1 cellular context compared by ENCODE assay signal in the genomic region with DNA sequence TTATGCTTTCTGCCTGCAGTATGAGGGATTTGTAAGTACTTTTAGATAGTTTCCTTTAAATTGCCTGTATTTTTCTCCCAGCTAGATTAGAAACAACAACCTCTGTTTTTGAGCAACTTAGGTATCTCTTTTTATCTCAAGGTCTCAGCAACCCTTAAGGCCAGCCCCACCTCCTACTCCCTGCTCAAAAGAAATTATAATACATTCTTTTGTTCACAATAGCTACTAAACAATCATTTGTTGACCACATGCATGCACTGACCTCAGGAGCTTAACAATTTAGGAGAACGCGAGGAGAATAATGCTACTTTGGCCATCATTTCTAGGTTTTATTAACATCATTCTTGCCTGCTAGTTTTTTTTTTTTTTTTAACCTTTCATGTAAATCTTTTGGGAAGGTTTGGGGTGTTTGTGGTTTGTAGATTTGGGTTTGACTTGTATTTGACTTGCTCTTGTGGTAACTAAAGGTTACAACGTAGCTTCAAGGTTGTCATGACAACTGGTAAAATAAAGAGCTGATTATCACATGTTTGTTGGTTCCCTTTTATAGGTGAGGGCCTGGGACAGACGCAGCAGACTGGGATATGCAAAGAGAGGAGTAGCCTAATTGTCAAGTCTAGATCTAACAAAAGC.
TF ChIP-seq lines count a peak whose summit lies in the region.

No MANE protein-coding gene starts in this region.

TF ChIP-seq in H1, 55 proteins besides CTCF, POLR2A, EP300 and RAD21 (continued from another document):
- TF ChIP-seq SIN3A (conservative IDR thresholded peaks at IDR 0.05 in 1 of 2, IDR thresholded peaks at IDR 0.05 in 1 of 2; ENCODE audit: low read depth in 1 of 2, low read length in 2 of 2) (no peak), SP4 (IDR thresholded peaks at IDR 0.05; ENCODE audit: low read length) (no peak), POLR2AphosphoS5 (IDR thresholded peaks at IDR 0.05; ENCODE audit: low read depth, low read length) (no peak), TCF12 (IDR thresholded peaks at IDR 0.05; ENCODE audit: low read depth, low read length) (no peak)
- TF ChIP-seq, protein P1, sequence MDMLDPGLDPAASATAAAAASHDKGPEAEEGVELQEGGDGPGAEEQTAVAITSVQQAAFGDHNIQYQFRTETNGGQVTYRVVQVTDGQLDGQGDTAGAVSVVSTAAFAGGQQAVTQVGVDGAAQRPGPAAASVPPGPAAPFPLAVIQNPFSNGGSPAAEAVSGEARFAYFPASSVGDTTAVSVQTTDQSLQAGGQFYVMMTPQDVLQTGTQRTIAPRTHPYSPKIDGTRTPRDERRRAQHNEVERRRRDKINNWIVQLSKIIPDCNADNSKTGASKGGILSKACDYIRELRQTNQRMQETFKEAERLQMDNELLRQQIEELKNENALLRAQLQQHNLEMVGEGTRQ (IDR thresholded peaks at IDR 0.05; ENCODE audit: low read length), result no peak
